In the genomic region with DNA sequence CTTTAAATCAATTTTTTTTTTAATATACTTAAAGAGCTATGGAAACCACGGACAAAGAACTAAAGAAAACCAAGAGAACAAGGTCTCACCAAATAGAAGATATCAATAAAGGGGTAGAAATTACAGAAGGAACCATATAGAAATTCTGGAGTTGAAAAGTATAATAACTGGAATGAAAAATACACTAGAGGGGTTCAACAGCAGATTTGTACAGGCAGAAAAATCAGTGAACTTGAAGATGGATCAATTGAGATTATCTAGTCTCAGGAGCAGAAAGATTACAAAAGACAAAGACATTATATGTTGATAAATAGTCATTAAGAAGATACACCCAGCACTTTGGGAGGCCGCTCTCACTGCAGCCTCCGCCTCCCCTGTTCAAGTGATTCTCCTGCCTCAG, we compare ENCODE assay signal across 30 cellular contexts.
"Had no signal": no experiment of that assay in that cellular context is flagged by ENCODE, and none has a peak within 500 bp of the region (broad histone marks: within the 10 kb centered on the region; RNA-seq: fewer than 3 reads in every experiment).

No MANE protein-coding gene starts in this region.

- H3K4me3 ChIP-seq: ovary, psoas muscle, skin epidermis, smooth muscle cell, spleen, suprapubic skin, testis, tibial artery, transverse colon, upper lobe of right lung, uterus had no signal

- H3K79me2 ChIP-seq: parathyroid adenoma had no signal

- ATAC-seq: naive thymus-derived CD8-positive, alpha-beta T cell; natural killer cell treated with Interleukin-12 subunit alpha and Interleukin-12 subunit beta and Interleukin-15 and Interleukin-18, amount 100 ng/mL, for 72 hours; psoas muscle; right cardiac atrium; sciatic nerve; stimulated activated memory B cell treated with anti-CD40 and anti-IgM and Interleukin-4, amounts not matched to agents 10 μg/mL and 1 μg/mL and 100 μg/mL, for 72 hours; stimulated activated naive CD8-positive, alpha-beta T cell treated with anti-CD3 and anti-CD28 coated beads, Interleukin-15, amount 100 ng/mL, for 72 hours; stimulated activated naive CD8-positive, alpha-beta T cell treated with anti-CD3 and anti-CD28 coated beads, Interleukin-15, Interleukin-2, amounts not matched to agents 100 U/mL and 50 U/mL, for 24 hours; upper lobe of right lung had no signal

- DNase-seq: naive thymus-derived CD8-positive, alpha-beta T cell; nephron progenitor cell; nucleus accumbens; ovary; posterior cingulate gyrus; psoas muscle; right cardiac atrium; spleen; stimulated activated CD4-positive, alpha-beta T cell treated with anti-CD3 and anti-CD28 coated beads, Interleukin-12 subunit alpha, Interleukin-12 subunit beta, amount 100 ng/mL, for 4 hours; stimulated activated CD4-positive, alpha-beta T cell treated with anti-CD3 and anti-CD28 coated beads, Interleukin-1b, Interleukin-23, amount 100 ng/mL, for 48 hours; stimulated activated CD4-positive, alpha-beta T cell treated with anti-CD3 and anti-CD28 coated beads, Interleukin-4, amount 100 ng/mL, for 1 hour; stimulated activated CD4-positive, alpha-beta T cell treated with anti-CD3 and anti-CD28 coated beads, Interleukin-4, amount 100 ng/mL, for 4 hours; stimulated activated CD8-positive, alpha-beta memory T cell treated with anti-CD3 and anti-CD28 coated beads, Interleukin-4, amount 100 ng/mL, for 48 hours; stimulated activated naive CD4-positive, alpha-beta T cell; stimulated activated naive CD8-positive, alpha-beta T cell treated with anti-CD3 and anti-CD28 coated beads, Interleukin-15, amount 100 ng/mL, for 72 hours; stimulated activated naive CD8-positive, alpha-beta T cell treated with anti-CD3 and anti-CD28 coated beads, Interleukin-15, Interleukin-2, amounts not matched to agents 100 U/mL and 50 U/mL, for 24 hours; substantia nigra; testis; tibial artery; transverse colon; upper lobe of right lung; uterus had no signal

- H3K27me3 ChIP-seq: neutrophil, ovary, spleen, suprapubic skin, testis, tibial artery, transverse colon, upper lobe of right lung, uterus had no signal

- H3K9ac ChIP-seq: parathyroid adenoma had no signal

- H3K4me2 ChIP-seq: smooth muscle cell had no signal

- H3K36me3 ChIP-seq: ovary, uterus had no signal

- H3K9me3 ChIP-seq: neutrophil, ovary, suprapubic skin, testis, transverse colon, upper lobe of right lung, uterus had no signal

- H2AFZ ChIP-seq: parathyroid adenoma had no signal

- H3K27ac ChIP-seq: neutrophil, ovary, parathyroid adenoma, psoas muscle, skin epidermis, spleen, suprapubic skin, testis, tibial artery, transverse colon, upper lobe of right lung, uterus had no signal

- H3K4me1 ChIP-seq: parathyroid adenoma, psoas muscle, spleen, suprapubic skin, testis, tibial artery, transverse colon, upper lobe of right lung, uterus had no signal
